20 cellular contexts compared by ENCODE assay signal in genomic region chr16:57826706-57827625, GRCh38. TPM values are rescaled to one million over a fixed set of nuclear protein-coding genes. Genes with fewer than 3 reads are reported as not detected.
A peak's percentile ranks its signal among the peaks of the same experiment; 100 is the strongest.
DNase-seq lines count a peak whose midpoint lies in the region; ATAC-seq and TF ChIP-seq lines count a peak whose summit lies in the region.
"Had no signal": no experiment of that assay in that cellular context is flagged by ENCODE, and none has a peak within 500 bp of the region (broad histone marks: within the 10 kb centered on the region; RNA-seq: fewer than 3 reads in every experiment).

No MANE protein-coding gene starts in this region.

- H3K4me1 ChIP-seq in Panc1 (ENCODE audit: control insufficient read depth, insufficient read depth, low read length) (peaks cover 16% of the 10 kb centered on the region), trophoblast cell (ENCODE audit: control insufficient read depth in 1 of 2, insufficient read depth in 2 of 2, low read length in 2 of 2) (peaks cover 12 to 21% of the 10 kb centered on the region in 2 experiments), osteoblast (ENCODE audit: insufficient read depth, low read length) (peaks cover 4% of the 10 kb centered on the region)
- H3K4me1 ChIP-seq: suprapubic skin had no signal

- no peak overlapping the region for H2AFZ ChIP-seq in trophoblast cell (ENCODE audit: insufficient read depth, low read length, poor library complexity)
- no peak overlapping the region for H2AFZ ChIP-seq in osteoblast (ENCODE audit: low read length)

- H4K91ac ChIP-seq in trophoblast cell (ENCODE audit: low read depth, low read length), result peak overlapping the region; percentile 12

- H4K20me1 ChIP-seq in osteoblast (ENCODE audit: insufficient read depth, low read length), result no peaks in the 10 kb centered on the region

- H3K23ac ChIP-seq in trophoblast cell (ENCODE audit: low read length), result no peak overlapping the region

- intact Hi-C loops in Panc1 (cut with micrococcal nuclease; ENCODE audit: unreplicated experiment) (no loop called here), left ventricle myocardium superior (cut with micrococcal nuclease) (no loop called here)

- H2BK12ac ChIP-seq in trophoblast cell (ENCODE audit: low read length), result no peak overlapping the region

- H3K36me3 ChIP-seq in Panc1 (ENCODE audit: control insufficient read depth, insufficient read depth, low read length), result no peaks in the 10 kb centered on the region
- H3K36me3 ChIP-seq in trophoblast cell (ENCODE audit: control insufficient read depth in 1 of 2, insufficient read depth in 2 of 2, low read length in 2 of 2), result no peaks in the 10 kb centered on the region
- no peaks in the 10 kb centered on the region for H3K36me3 ChIP-seq in osteoblast (ENCODE audit: insufficient read depth, low read length)
- H3K36me3 ChIP-seq: suprapubic skin had no signal

- no CpG with 5 or more reads among the region's 22 CpGs for WGBS in trophoblast cell (ENCODE audit: extremely low coverage, insufficient coverage, insufficient read length)

- TF ChIP-seq CTCF in Panc1 (IDR thresholded peaks at IDR 0.05), result no peak
- TF ChIP-seq CTCF in osteoblast (IDR thresholded peaks at IDR 0.05; ENCODE audit: extremely low read depth, low read depth, low read length), result no peak

- in situ Hi-C loops in G401 (cut with HindIII; ENCODE audit: low sequenced_read_pairs) (no loop called here), Panc1 (cut with HindIII; ENCODE audit: low pct_unique_long_range_greater_than_20kb, low sequenced_read_pairs) (no loop called here)

- no peak overlapping the region for H4K8ac ChIP-seq in trophoblast cell (ENCODE audit: low read depth, low read length)

- POLR2A ChIA-PET in Panc1 (lab: Charles Lee), result no interaction called here

- H3K4me2 ChIP-seq in trophoblast cell (ENCODE audit: low read length) (no peak overlapping the region), osteoblast (ENCODE audit: insufficient read depth, low read length) (no peak overlapping the region)

- no peak overlapping the region for H2BK120ac ChIP-seq in trophoblast cell (ENCODE audit: insufficient read depth, low read length, poor library complexity)

- H3K79me1 ChIP-seq in trophoblast cell (ENCODE audit: low read length), result no peaks in the 10 kb centered on the region

- no peak overlapping the region for H2AK5ac ChIP-seq in trophoblast cell (ENCODE audit: low read length)

- H3K27me3 ChIP-seq in Panc1 (ENCODE audit: control insufficient read depth, insufficient read depth, low read length) (no peaks in the 10 kb centered on the region), trophoblast cell (ENCODE audit: insufficient read depth, low read length) (no peaks in the 10 kb centered on the region), osteoblast (ENCODE audit: insufficient read depth, low read length) (peaks cover 22% of the 10 kb centered on the region)
- H3K27me3 ChIP-seq: suprapubic skin had no signal

- BruUV-seq in Panc1 (replicated peaks; lab: Mats Ljungman, UMichigan), result no TSS peak

- CTCF ChIA-PET in Panc1 (lab: Charles Lee), result no interaction called here

- no peaks in the 10 kb centered on the region for H3K79me2 ChIP-seq in trophoblast cell (ENCODE audit: control insufficient read depth, insufficient read depth, low read length, poor library complexity)
- H3K79me2 ChIP-seq in osteoblast (ENCODE audit: insufficient read depth, low read length), result no peaks in the 10 kb centered on the region

- H3K4me3 ChIP-seq in Panc1 (ENCODE audit: low read depth in 2 of 2, low read length in 2 of 2), result no peak overlapping the region
- no peak overlapping the region for H3K4me3 ChIP-seq in trophoblast cell (ENCODE audit: low read depth, low read length)
- no peak overlapping the region for H3K4me3 ChIP-seq in osteoblast (ENCODE audit: insufficient read depth, low read length)
- H3K4me3 ChIP-seq: coronary artery, lung, suprapubic skin had no signal

- H3K9ac ChIP-seq in trophoblast cell (ENCODE audit: low read length), result no peak overlapping the region

- no peak overlapping the region for H3K4ac ChIP-seq in trophoblast cell (ENCODE audit: low read depth, low read length)

- peak; percentile 59 for DNase-seq in G401 (ENCODE audit: low spot score)
- DNase-seq in Panc1 (ENCODE audit: low read depth, low spot score), result no peak
- DNase-seq in left ventricle myocardium superior, result peak; percentile 73
- no peak for DNase-seq in trophoblast cell
- no peak for DNase-seq in osteoblast (ENCODE audit: insufficient read length, low spot score, missing footprints)
- no peak for DNase-seq in RPMI8226
- DNase-seq: activated CD4-positive, alpha-beta T cell treated with anti-CD3 and anti-CD28 coated beads for 48 hours; activated T-cell treated with anti-CD3 and anti-CD28 coated beads, Interleukin-2, amount 50 U/mL, for 24 hours; DMS53; HCEC 1CT; hypothalamus; Kasumi-1; NCI-H1930; NCI-H82; T-helper 9 cell had no signal

- ATAC-seq in Panc1 (peak; percentile 23; the same call in 1 of the 2 replicates), left ventricle myocardium superior (peak; percentile 68), GM19035 (IDR thresholded peaks at IDR 0.05; ENCODE audit: unreplicated experiment) (no peak), GM21528 (IDR thresholded peaks at IDR 0.05; ENCODE audit: low FRiP score, unreplicated experiment) (no peak)

- H3K14ac ChIP-seq in trophoblast cell (ENCODE audit: low read length), result peak overlapping the region; percentile 37

- no peak overlapping the region for H4K12ac ChIP-seq in trophoblast cell (ENCODE audit: low read depth, low read length)

- H3K27ac ChIP-seq in Panc1 (ENCODE audit: low read length) (peak overlapping the region; percentile 29; the same call in 1 of the 2 replicates), trophoblast cell (ENCODE audit: low read depth, low read length) (no peak overlapping the region), osteoblast (ENCODE audit: low read depth, low read length) (no peak overlapping the region)
- H3K27ac ChIP-seq: coronary artery, suprapubic skin had no signal

- H3K18ac ChIP-seq in trophoblast cell (ENCODE audit: low read length), result no peak overlapping the region

- H2BK5ac ChIP-seq in trophoblast cell (ENCODE audit: low read depth, low read length, poor library complexity), result no peak overlapping the region

- H3K9me3 ChIP-seq in Panc1 (ENCODE audit: control insufficient read depth, insufficient read depth, low read depth, low read length) (no peaks in the 10 kb centered on the region), trophoblast cell (ENCODE audit: insufficient read depth, low read depth, low read length) (no peaks in the 10 kb centered on the region), osteoblast (ENCODE audit: low read depth, low read length) (no peaks in the 10 kb centered on the region)
- H3K9me3 ChIP-seq: suprapubic skin had no signal

RNA-seq across cellular contexts. Expression of gene KIFC3, which starts 24.7 kb away (rescaled TPM):
- 44.3 and 53.5 TPM in 2 replicates for total RNA-seq in G401 (2014; rRNA removed; shearing (Covaris generic))
- total RNA-seq in Panc1 (2021; ENCODE audit: unreplicated experiment) (51.5 TPM), left ventricle myocardium superior (52.6 TPM), osteoblast (40.5 and 41.0 TPM in 2 replicates)
- 79.0 TPM for polyA plus RNA-seq in Panc1 (2012; ENCODE audit: insufficient read length)
- polyA plus RNA-seq in trophoblast cell (2013), result 14.9 and 15.9 TPM in 2 replicates

Comparison
In these comparisons a context has a peak if more than half of its experiments do, and no peak if none do; other contexts are left out.
1. DNase-seq: peak in G401 (single experiment) and left ventricle myocardium superior (single experiment); none in Panc1 (single experiment), trophoblast cell (0 of 2), osteoblast (single experiment) and RPMI8226 (single experiment).
2. ATAC-seq: peak in Panc1 (single experiment) and left ventricle myocardium superior (single experiment); none in GM19035 (single experiment) and GM21528 (single experiment).